ENCODE assay signal across 16 cellular contexts in genomic region chr11:111814567-111814966, GRCh38. TPM values are rescaled to one million over a fixed set of nuclear protein-coding genes. Genes with fewer than 3 reads are reported as not detected.
DNase-seq lines count a peak whose midpoint lies in the region; ATAC-seq and TF ChIP-seq lines count a peak whose summit lies in the region.
"Had no signal": no experiment of that assay in that cellular context is flagged by ENCODE, and none has a peak within 500 bp of the region (broad histone marks: within the 10 kb centered on the region; RNA-seq: fewer than 3 reads in every experiment).

No MANE protein-coding gene starts in this region.

- H3K4me3 ChIP-seq in cardiac muscle cell (no peak overlapping the region), coronary artery (no peak overlapping the region), transverse colon (no peak overlapping the region), GM23248 (no peak overlapping the region)
- H3K4me3 ChIP-seq: A549, thoracic aorta had no signal

- peak overlapping the region; percentile 76 for H3K27ac Mint-ChIP-seq in mesothelial cell of epicardium
- H3K27ac Mint-ChIP-seq: activated naive CD8-positive, alpha-beta T cell had no signal

- no peak overlapping the region for H3K4me2 ChIP-seq in GM23248 (ENCODE audit: unreplicated experiment)
- H3K4me2 ChIP-seq: A549 had no signal

- no peak for TF ChIP-seq POLR2A in transverse colon (IDR thresholded peaks at IDR 0.05)

- ATAC-seq in Right ventricle myocardium superior (ENCODE audit: poor library complexity): no peak
- no peak for ATAC-seq in GM19035 (IDR thresholded peaks at IDR 0.05; ENCODE audit: unreplicated experiment)
- ATAC-seq: A549, foreskin keratinocyte had no signal

- H3K9ac ChIP-seq in GM23248: no peak overlapping the region

- H3K36me3 ChIP-seq in cardiac muscle cell (no peaks in the 10 kb centered on the region), transverse colon (no peaks in the 10 kb centered on the region), GM23248 (ENCODE audit: low read depth) (no peaks in the 10 kb centered on the region)

- no peaks in the 10 kb centered on the region for H3K9me3 Mint-ChIP-seq in mesothelial cell of epicardium
- H3K9me3 Mint-ChIP-seq: naive B cell had no signal

- no peak for TF ChIP-seq EP300 in transverse colon (IDR thresholded peaks at IDR 0.05; ENCODE audit: low read depth)

- no peak overlapping the region for H3K4me3 Mint-ChIP-seq in mesothelial cell of epicardium
- H3K4me3 Mint-ChIP-seq: activated naive CD8-positive, alpha-beta T cell; naive B cell had no signal

- H4K20me1 ChIP-seq in GM23248 (ENCODE audit: insufficient read depth): no peaks in the 10 kb centered on the region

- DNase-seq in cardiac muscle cell (ENCODE audit: low read depth in 1 of 2, low spot score in 1 of 2) (peak in 1 of 2 donors; percentile 20), Right ventricle myocardium superior (no peak), coronary artery (ENCODE audit: low spot score) (no peak), mesothelial cell of epicardium (ENCODE audit: low spot score in 2 of 2, unreplicated experiment in 2 of 2) (no peak), transverse colon (no peak), GM23248 (no peak), NCI-H187 (lab: John Stamatoyannopoulos, UW) (no peak)
- DNase-seq: Calu3, cortex of kidney, foreskin keratinocyte, naive B cell, NCI-H2081 had no signal

- TF ChIP-seq CTCF in cardiac muscle cell (IDR thresholded peaks at IDR 0.05; ENCODE audit: low read depth, low read length) (no peak), coronary artery (IDR thresholded peaks at IDR 0.05) (no peak), mesothelial cell of epicardium (IDR thresholded peaks at IDR 0.05; ENCODE audit: unreplicated experiment) (no peak), transverse colon (IDR thresholded peaks at IDR 0.05) (no peak)

- H3K27ac ChIP-seq in cardiac muscle cell (peak overlapping the region; percentile 47), coronary artery (peak overlapping the region; percentile 28 to 64), transverse colon (peak overlapping the region; percentile 2 to 56 (median 48)), GM23248 (no peak overlapping the region)
- H3K27ac ChIP-seq: A549, foreskin keratinocyte, thoracic aorta had no signal

- H3F3A ChIP-seq in GM23248 (ENCODE audit: insufficient read depth): peaks cover 22% of the 10 kb centered on the region

- H3K9me3 ChIP-seq in cardiac muscle cell (ENCODE audit: low read depth) (no peaks in the 10 kb centered on the region), transverse colon (no peaks in the 10 kb centered on the region), GM23248 (ENCODE audit: low read depth) (no peaks in the 10 kb centered on the region)
- H3K9me3 ChIP-seq: A549, thoracic aorta had no signal

- no peaks in the 10 kb centered on the region for H3K27me3 Mint-ChIP-seq in mesothelial cell of epicardium (ENCODE audit: low read depth)
- H3K27me3 Mint-ChIP-seq: activated naive CD8-positive, alpha-beta T cell; naive B cell had no signal

- no peaks in the 10 kb centered on the region for H3K9me2 ChIP-seq in GM23248 (ENCODE audit: insufficient read depth)

- H3K27me3 ChIP-seq in cardiac muscle cell (no peaks in the 10 kb centered on the region), transverse colon (no peaks in the 10 kb centered on the region), GM23248 (replicated peaks; ENCODE audit: insufficient read depth) (no peaks in the 10 kb centered on the region)
- H3K27me3 ChIP-seq: foreskin keratinocyte had no signal

- intact Hi-C loops in Right ventricle myocardium superior (cut with DNase I) (no loop called here), transverse colon (cut with DNase I; ENCODE audit: low total_unique reads) (no loop called here)

- H3K4me1 ChIP-seq in cardiac muscle cell (ENCODE audit: low read depth) (no peaks in the 10 kb centered on the region), transverse colon (peaks cover 0 to 2% (median 1%) of the 10 kb centered on the region in 4 donors), GM23248 (ENCODE audit: insufficient read depth) (peaks cover 17% of the 10 kb centered on the region)
- H3K4me1 ChIP-seq: A549, foreskin keratinocyte had no signal

- H2AFZ ChIP-seq in GM23248: no peak overlapping the region

- H3K36me3 Mint-ChIP-seq in mesothelial cell of epicardium: peaks cover 18% of the 10 kb centered on the region

- in situ Hi-C loops in transverse colon (cut with MboI; ENCODE audit: low pct_ligation_motif_present in 1 of 4, low pct_unique_long_range_greater_than_20kb in 1 of 4, low sequenced_read_pairs in 3 of 4) (no loop called here), GM23248 (cut with MboI) (no loop called here)

- peaks cover 18% of the 10 kb centered on the region for H3K4me1 Mint-ChIP-seq in mesothelial cell of epicardium
- H3K4me1 Mint-ChIP-seq: naive B cell had no signal

- H3K79me2 ChIP-seq in GM23248 (ENCODE audit: insufficient read depth): no peaks in the 10 kb centered on the region

- 68 to 72% methylated on average over 2 of the region's 2 CpGs for WGBS in transverse colon (ENCODE audit: low coverage in 1 of 2), 2 donors
- 84 to 88% methylated on average over 2 of the region's 2 CpGs for WGBS in GM23248 (ENCODE audit: low coverage in 1 of 2, low lambda C conversion rate in 2 of 2, missing lambda C conversion rate in 2 of 2), 2 experiments

RNA-seq across cellular contexts. Expression of gene PPP2R1B, which starts 48.4 kb away (rescaled TPM):
- 12.7 and 14.4 TPM in 2 replicates for total RNA-seq in cardiac muscle cell
- 13.2 and 14.2 TPM in 2 replicates for polyA plus RNA-seq in cardiac muscle cell
- 7.7 TPM for total RNA-seq in Right ventricle myocardium superior
- total RNA-seq in mesothelial cell of epicardium: 29.2 to 34.8 TPM (median 33.8 TPM) in 3 replicates
- total RNA-seq in transverse colon: 10 to 100 TPM; 28.1 to 55.5 (median 41.5) TPM
- 24.8 and 25.1 TPM in 2 replicates for total RNA-seq in GM23248 (2014; rRNA removed; shearing (Covaris generic))
- polyA plus RNA-seq in GM23248 (2016; fragmentation: Nextera tagmentation; extraction: Ambion mirVana): 22.1 and 26.2 TPM in 2 replicates

RNA-seq across cellular contexts. Expression of gene ALG9, which starts 56.8 kb away (rescaled TPM):
- total RNA-seq in cardiac muscle cell (35.3 and 49.9 TPM in 2 replicates), Right ventricle myocardium superior (12.4 TPM), mesothelial cell of epicardium (48.5 to 51.9 TPM (median 50.6 TPM) in 3 replicates), transverse colon (10 to 100 TPM; 18.4 to 51.1 (median 35.0) TPM)
- polyA plus RNA-seq in cardiac muscle cell (32.8 and 46.1 TPM in 2 replicates), GM23248 (2016; fragmentation: Nextera tagmentation; extraction: Ambion mirVana) (24.5 and 24.7 TPM in 2 replicates)
- total RNA-seq in GM23248 (2014; rRNA removed; shearing (Covaris generic)): 36.3 and 42.4 TPM in 2 replicates
